ENCODE assay signal across 17 cellular contexts in genomic region chr5:81776258-81776657, GRCh38. TPM values are rescaled to one million over a fixed set of nuclear protein-coding genes. Genes with fewer than 3 reads are reported as not detected.
DNase-seq lines count a peak whose midpoint lies in the region; ATAC-seq and TF ChIP-seq lines count a peak whose summit lies in the region.
"Had no signal": no experiment of that assay in that cellular context is flagged by ENCODE, and none has a peak within 500 bp of the region (broad histone marks: within the 10 kb centered on the region; RNA-seq: fewer than 3 reads in every experiment).

No MANE protein-coding gene starts in this region.

- H3K27ac ChIP-seq in CD4-positive, alpha-beta T cell (ENCODE audit: low read depth, low read length): no peak overlapping the region
- H3K27ac ChIP-seq in stomach: no peak overlapping the region
- H3K27ac ChIP-seq in heart left ventricle: no peak overlapping the region
- H3K27ac ChIP-seq: C4-2B, SJCRH30 had no signal

- POLR2A ChIA-PET in CD4-positive, alpha-beta T cell (lab: Charles Lee): interaction anchor here (1.0 to 1.2 kb wide), 2 partner anchors 21 to 25 kb away, joined by 3 to 6 read pairs; partner anchors contain the start of gene SSBP2

- H3K27me3 ChIP-seq in CD4-positive, alpha-beta T cell (ENCODE audit: control insufficient read depth, insufficient read depth, low read length): no peaks in the 10 kb centered on the region
- H3K27me3 ChIP-seq in stomach (no peaks in the 10 kb centered on the region), heart left ventricle (no peaks in the 10 kb centered on the region)
- H3K27me3 ChIP-seq: SJCRH30 had no signal

- intact Hi-C loops in CD4-positive, alpha-beta T cell (cut with DNase I, micrococcal nuclease): no loop called here
- intact Hi-C loops in stomach (cut with DNase I; ENCODE audit: low total_unique reads) (no loop called here), heart left ventricle (cut with DNase I) (no loop called here)

- peak overlapping the region; percentile 13 for H3K27ac Mint-ChIP-seq in CD4-positive, alpha-beta T cell

- H3K4me1 Mint-ChIP-seq in CD4-positive, alpha-beta T cell (ENCODE audit: low read depth): peaks cover 35% of the 10 kb centered on the region

- no peak for TF ChIP-seq EP300 in stomach (IDR thresholded peaks at IDR 0.05)

- H3K4me3 ChIP-seq in stomach (no peak overlapping the region), heart left ventricle (no peak overlapping the region)
- H3K4me3 ChIP-seq: SJCRH30 had no signal

- H3K4me1 ChIP-seq in stomach (peaks cover 11 to 38% (median 23%) of the 10 kb centered on the region in 4 donors), heart left ventricle (peaks cover 0 to 36% (median 19%) of the 10 kb centered on the region in 12 donors)
- H3K4me1 ChIP-seq: SJCRH30 had no signal

- H3K36me3 ChIP-seq in stomach (no peaks in the 10 kb centered on the region), heart left ventricle (no peaks in the 10 kb centered on the region)
- H3K36me3 ChIP-seq: SJCRH30 had no signal

- ATAC-seq in CD4-positive, alpha-beta T cell (ENCODE audit: poor library complexity): no peak
- ATAC-seq in esophagus mucosa (peak; percentile 33), heart left ventricle (no peak), HG03095 (IDR thresholded peaks at IDR 0.05; ENCODE audit: unreplicated experiment) (no peak)

- WGBS in stomach, 5 donors: 33 to 62% (median 45%) methylated on average over 4 of the region's 4 CpGs
- 89 to 94% (median 90%) methylated on average over 4 of the region's 4 CpGs for WGBS in heart left ventricle, 4 donors

- DNase-seq in CD4-positive, alpha-beta T cell: no peak
- DNase-seq in NCI-H69 (lab: John Stamatoyannopoulos, UW) (peak; percentile 31), stomach (peak; percentile 56), heart left ventricle (no peak), GM19238 (ENCODE audit: insufficient read length, low spot score) (no peak)
- no peak for DNase-seq in stimulated activated CD4-positive, alpha-beta T cell treated with anti-CD3 and anti-CD28 coated beads, Interleukin-2, amount 100 ng/mL, for 24 hours
- DNase-seq: DMS79, MM.1S, NCI-H1092, NCI-H1436 treated with DMSO at 0.1 percent for 48 hours, NCI-H2029, NCI-H2227 treated with DMSO at 0.1 percent for 48 hours, NCI-H510A, SJCRH30 had no signal

- TF ChIP-seq POLR2A in stomach (IDR thresholded peaks at IDR 0.05): no peak
- no peak for TF ChIP-seq POLR2A in heart left ventricle (IDR thresholded peaks at IDR 0.05)

- peaks cover 7% of the 10 kb centered on the region for H3K36me3 Mint-ChIP-seq in CD4-positive, alpha-beta T cell (ENCODE audit: low read depth)

- H3K9me3 Mint-ChIP-seq in CD4-positive, alpha-beta T cell: no peaks in the 10 kb centered on the region

- H3K9me3 ChIP-seq in CD4-positive, alpha-beta T cell (ENCODE audit: control insufficient read depth, low read length): no peaks in the 10 kb centered on the region
- no peaks in the 10 kb centered on the region for H3K9me3 ChIP-seq in stomach
- H3K9me3 ChIP-seq in heart left ventricle: peaks cover 0 to 4% (median 0%) of the 10 kb centered on the region in 12 donors
- H3K9me3 ChIP-seq: SJCRH30 had no signal

- no peak for TF ChIP-seq CTCF in CD4-positive, alpha-beta T cell (IDR thresholded peaks at IDR 0.05)
- TF ChIP-seq CTCF in stomach (IDR thresholded peaks at IDR 0.05) (no peak), heart left ventricle (IDR thresholded peaks at IDR 0.05) (no peak)

- CTCF ChIA-PET in CD4-positive, alpha-beta T cell (lab: Charles Lee): interaction anchor here (1.6 kb wide), 1 partner anchor 14 kb away, joined by 5 read pairs; no protein-coding TSS in a partner anchor

- H3K4me3 Mint-ChIP-seq in CD4-positive, alpha-beta T cell: no peak overlapping the region

- no peaks in the 10 kb centered on the region for H3K27me3 Mint-ChIP-seq in CD4-positive, alpha-beta T cell

RNA-seq across cellular contexts. Expression of gene SSBP2, which starts 25.4 kb away (rescaled TPM):
- total RNA-seq in CD4-positive, alpha-beta T cell: 10 to 100 TPM; 33.5 to 36.3 TPM
- 26.7 TPM for total RNA-seq in esophagus mucosa
- 10 to 100 TPM in 4 of 5 donors, under 1 TPM in 1; 0.87 to 86.2 (median 37.3) TPM for total RNA-seq in stomach
- 10 to 100 TPM; 14.7 to 28.3 (median 20.9) TPM for polyA plus RNA-seq in stomach
- total RNA-seq in heart left ventricle: 10 to 100 TPM; 38.6 to 98.1 (median 50.7) TPM
- 10 to 100 TPM; 25.6 to 59.1 TPM for polyA plus RNA-seq in heart left ventricle

Comparison
In these comparisons a context has a peak if more than half of its experiments do, and no peak if none do; other contexts are left out.
1. DNase-seq: peak in NCI-H69 (single experiment) and stomach (single experiment); none in CD4-positive, alpha-beta T cell (0 of 10), stimulated activated CD4-positive, alpha-beta T cell treated with anti-CD3 and anti-CD28 coated beads, Interleukin-2, amount 100 ng/mL, for 24 hours (0 of 2), heart left ventricle (0 of 5) and GM19238 (single experiment).